ENCODE assay signal across 18 cellular contexts in genomic region chr17:61063528-61063927, GRCh38.
"Had no signal": no experiment of that assay in that cellular context is flagged by ENCODE, and none has a peak within 500 bp of the region (broad histone marks: within the 10 kb centered on the region; RNA-seq: fewer than 3 reads in every experiment).

No MANE protein-coding gene starts in this region.

- H3K27ac Mint-ChIP-seq: activated CD8-positive, alpha-beta T cell treated with anti-CD3 and anti-CD28 coated beads for 36 hours; activated naive CD4-positive, alpha-beta T cell treated with anti-CD3 and anti-CD28 coated beads, Interleukin-2, amount 50 U/mL, for 72 hours; neural progenitor cell; WTC11 had no signal

- H3K36me3 Mint-ChIP-seq: activated naive CD4-positive, alpha-beta T cell treated with anti-CD3 and anti-CD28 coated beads, Interleukin-2, amount 50 U/mL, for 72 hours; neural progenitor cell; WTC11 had no signal

- H3K9me3 Mint-ChIP-seq: activated CD8-positive, alpha-beta T cell treated with anti-CD3 and anti-CD28 coated beads for 36 hours; activated naive CD4-positive, alpha-beta T cell treated with anti-CD3 and anti-CD28 coated beads, Interleukin-2, amount 50 U/mL, for 72 hours; neural progenitor cell; WTC11 had no signal

- H3K27me3 Mint-ChIP-seq: activated CD8-positive, alpha-beta T cell treated with anti-CD3 and anti-CD28 coated beads for 36 hours; naive B cell had no signal

- DNase-seq: activated CD4-positive, alpha-beta T cell treated with anti-CD3 and anti-CD28 coated beads for 48 hours; activated CD8-positive, alpha-beta T cell treated with anti-CD3 and anti-CD28 coated beads for 36 hours; activated gamma-delta T cell; activated T-cell treated with anti-CD3 and anti-CD28 coated beads, Interleukin-2, amount 50 U/mL, for 48 hours; amygdala; body of pancreas; central memory CD4-positive, alpha-beta T cell; colonic mucosa; islet precursor cell; naive B cell; stomach; testis; upper lobe of left lung had no signal

- H3K4me3 Mint-ChIP-seq: activated CD8-positive, alpha-beta T cell treated with anti-CD3 and anti-CD28 coated beads for 36 hours; neural progenitor cell; WTC11 had no signal

- ATAC-seq: activated CD8-positive, alpha-beta T cell treated with anti-CD3 and anti-CD28 coated beads for 36 hours; activated naive CD4-positive, alpha-beta T cell treated with anti-CD3 and anti-CD28 coated beads, Interleukin-2, amount 50 U/mL, for 72 hours; body of pancreas; esophagus mucosa; sciatic nerve; WTC11 had no signal
